Comparison of ENCODE assay signal across 1 cellular context in the genomic region with DNA sequence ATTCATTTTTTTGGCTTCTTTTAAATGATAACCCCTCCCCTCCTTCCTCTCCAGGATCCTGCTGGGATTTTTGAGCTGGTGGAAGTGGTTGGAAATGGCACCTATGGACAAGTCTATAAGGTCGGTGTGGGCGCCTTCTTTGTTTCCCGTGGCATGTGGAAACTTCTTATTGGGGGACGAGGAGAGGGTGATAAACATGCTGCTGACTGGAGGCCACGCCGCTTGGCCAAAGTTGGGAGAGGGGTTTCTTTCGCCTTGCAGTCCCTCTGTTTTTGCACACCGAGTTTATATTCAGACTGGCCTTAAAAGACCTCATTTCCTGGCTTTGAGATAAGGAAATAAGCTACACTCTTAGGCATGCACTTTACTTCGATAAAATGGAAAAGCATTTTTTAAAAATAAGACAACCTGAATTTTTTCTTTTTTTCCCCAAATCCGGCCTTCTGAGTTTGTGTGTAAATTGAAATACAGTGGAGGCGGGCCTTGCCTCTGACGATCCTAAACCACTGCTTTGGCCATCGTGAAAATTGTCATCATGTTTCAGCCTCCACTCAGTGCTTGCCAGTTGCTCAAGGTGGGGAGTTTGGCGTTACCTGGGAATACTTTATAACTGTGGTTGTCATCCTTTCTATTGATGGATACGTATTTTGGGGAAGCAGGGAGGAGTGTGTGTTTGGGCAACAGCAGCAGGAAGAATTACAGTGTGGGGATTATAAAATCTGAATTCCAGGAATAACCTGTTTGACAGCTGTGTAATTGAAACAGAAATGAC.
A peak's percentile ranks its signal among the peaks of the same experiment; 100 is the strongest.
TF ChIP-seq lines count a peak whose summit lies in the region.

No MANE protein-coding gene starts in this region.

TF ChIP-seq in K562, 482 proteins besides CTCF, POLR2A, EP300 and RAD21 (continued from another document and continues in another):
- TF ChIP-seq, protein P1, sequence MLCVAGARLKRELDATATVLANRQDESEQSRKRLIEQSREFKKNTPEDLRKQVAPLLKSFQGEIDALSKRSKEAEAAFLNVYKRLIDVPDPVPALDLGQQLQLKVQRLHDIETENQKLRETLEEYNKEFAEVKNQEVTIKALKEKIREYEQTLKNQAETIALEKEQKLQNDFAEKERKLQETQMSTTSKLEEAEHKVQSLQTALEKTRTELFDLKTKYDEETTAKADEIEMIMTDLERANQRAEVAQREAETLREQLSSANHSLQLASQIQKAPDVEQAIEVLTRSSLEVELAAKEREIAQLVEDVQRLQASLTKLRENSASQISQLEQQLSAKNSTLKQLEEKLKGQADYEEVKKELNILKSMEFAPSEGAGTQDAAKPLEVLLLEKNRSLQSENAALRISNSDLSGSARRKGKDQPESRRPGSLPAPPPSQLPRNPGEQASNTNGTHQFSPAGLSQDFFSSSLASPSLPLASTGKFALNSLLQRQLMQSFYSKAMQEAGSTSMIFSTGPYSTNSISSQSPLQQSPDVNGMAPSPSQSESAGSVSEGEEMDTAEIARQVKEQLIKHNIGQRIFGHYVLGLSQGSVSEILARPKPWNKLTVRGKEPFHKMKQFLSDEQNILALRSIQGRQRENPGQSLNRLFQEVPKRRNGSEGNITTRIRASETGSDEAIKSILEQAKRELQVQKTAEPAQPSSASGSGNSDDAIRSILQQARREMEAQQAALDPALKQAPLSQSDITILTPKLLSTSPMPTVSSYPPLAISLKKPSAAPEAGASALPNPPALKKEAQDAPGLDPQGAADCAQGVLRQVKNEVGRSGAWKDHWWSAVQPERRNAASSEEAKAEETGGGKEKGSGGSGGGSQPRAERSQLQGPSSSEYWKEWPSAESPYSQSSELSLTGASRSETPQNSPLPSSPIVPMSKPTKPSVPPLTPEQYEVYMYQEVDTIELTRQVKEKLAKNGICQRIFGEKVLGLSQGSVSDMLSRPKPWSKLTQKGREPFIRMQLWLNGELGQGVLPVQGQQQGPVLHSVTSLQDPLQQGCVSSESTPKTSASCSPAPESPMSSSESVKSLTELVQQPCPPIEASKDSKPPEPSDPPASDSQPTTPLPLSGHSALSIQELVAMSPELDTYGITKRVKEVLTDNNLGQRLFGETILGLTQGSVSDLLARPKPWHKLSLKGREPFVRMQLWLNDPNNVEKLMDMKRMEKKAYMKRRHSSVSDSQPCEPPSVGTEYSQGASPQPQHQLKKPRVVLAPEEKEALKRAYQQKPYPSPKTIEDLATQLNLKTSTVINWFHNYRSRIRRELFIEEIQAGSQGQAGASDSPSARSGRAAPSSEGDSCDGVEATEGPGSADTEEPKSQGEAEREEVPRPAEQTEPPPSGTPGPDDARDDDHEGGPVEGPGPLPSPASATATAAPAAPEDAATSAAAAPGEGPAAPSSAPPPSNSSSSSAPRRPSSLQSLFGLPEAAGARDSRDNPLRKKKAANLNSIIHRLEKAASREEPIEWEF (CRISPR knock-in tag; IDR thresholded peaks at IDR 0.05): no peak
- TF ChIP-seq PML (IDR thresholded peaks at IDR 0.05; ENCODE audit: low read length): peak; percentile 12; the same call in 1 of the 2 replicates
- TF ChIP-seq PHF20 (IDR thresholded peaks at IDR 0.05; ENCODE audit: partially characterized antibody): no peak
- peak; percentile 13; the same call in 1 of the 2 replicates for TF ChIP-seq MYC (IDR thresholded peaks at IDR 0.05; ENCODE audit: low read depth, low read length)
- no peak for TF ChIP-seq MYC (CRISPR knock-in tag; IDR thresholded peaks at IDR 0.05; ENCODE audit: borderline replicate concordance, low read depth)
- TF ChIP-seq, protein P2, sequence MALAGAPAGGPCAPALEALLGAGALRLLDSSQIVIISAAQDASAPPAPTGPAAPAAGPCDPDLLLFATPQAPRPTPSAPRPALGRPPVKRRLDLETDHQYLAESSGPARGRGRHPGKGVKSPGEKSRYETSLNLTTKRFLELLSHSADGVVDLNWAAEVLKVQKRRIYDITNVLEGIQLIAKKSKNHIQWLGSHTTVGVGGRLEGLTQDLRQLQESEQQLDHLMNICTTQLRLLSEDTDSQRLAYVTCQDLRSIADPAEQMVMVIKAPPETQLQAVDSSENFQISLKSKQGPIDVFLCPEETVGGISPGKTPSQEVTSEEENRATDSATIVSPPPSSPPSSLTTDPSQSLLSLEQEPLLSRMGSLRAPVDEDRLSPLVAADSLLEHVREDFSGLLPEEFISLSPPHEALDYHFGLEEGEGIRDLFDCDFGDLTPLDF (CRISPR knock-in tag; IDR thresholded peaks at IDR 0.05): no peak
- TF ChIP-seq ZSCAN29 (IDR thresholded peaks at IDR 0.05): peak; percentile 71; the same call in 1 of the 2 replicates
- TF ChIP-seq, protein P3, sequence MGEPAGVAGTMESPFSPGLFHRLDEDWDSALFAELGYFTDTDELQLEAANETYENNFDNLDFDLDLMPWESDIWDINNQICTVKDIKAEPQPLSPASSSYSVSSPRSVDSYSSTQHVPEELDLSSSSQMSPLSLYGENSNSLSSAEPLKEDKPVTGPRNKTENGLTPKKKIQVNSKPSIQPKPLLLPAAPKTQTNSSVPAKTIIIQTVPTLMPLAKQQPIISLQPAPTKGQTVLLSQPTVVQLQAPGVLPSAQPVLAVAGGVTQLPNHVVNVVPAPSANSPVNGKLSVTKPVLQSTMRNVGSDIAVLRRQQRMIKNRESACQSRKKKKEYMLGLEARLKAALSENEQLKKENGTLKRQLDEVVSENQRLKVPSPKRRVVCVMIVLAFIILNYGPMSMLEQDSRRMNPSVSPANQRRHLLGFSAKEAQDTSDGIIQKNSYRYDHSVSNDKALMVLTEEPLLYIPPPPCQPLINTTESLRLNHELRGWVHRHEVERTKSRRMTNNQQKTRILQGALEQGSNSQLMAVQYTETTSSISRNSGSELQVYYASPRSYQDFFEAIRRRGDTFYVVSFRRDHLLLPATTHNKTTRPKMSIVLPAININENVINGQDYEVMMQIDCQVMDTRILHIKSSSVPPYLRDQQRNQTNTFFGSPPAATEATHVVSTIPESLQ (CRISPR knock-in tag; IDR thresholded peaks at IDR 0.05): 0 out of 2 replicates have a peak, but pooled peaks have one; percentile 30
- TF ChIP-seq, protein P4, sequence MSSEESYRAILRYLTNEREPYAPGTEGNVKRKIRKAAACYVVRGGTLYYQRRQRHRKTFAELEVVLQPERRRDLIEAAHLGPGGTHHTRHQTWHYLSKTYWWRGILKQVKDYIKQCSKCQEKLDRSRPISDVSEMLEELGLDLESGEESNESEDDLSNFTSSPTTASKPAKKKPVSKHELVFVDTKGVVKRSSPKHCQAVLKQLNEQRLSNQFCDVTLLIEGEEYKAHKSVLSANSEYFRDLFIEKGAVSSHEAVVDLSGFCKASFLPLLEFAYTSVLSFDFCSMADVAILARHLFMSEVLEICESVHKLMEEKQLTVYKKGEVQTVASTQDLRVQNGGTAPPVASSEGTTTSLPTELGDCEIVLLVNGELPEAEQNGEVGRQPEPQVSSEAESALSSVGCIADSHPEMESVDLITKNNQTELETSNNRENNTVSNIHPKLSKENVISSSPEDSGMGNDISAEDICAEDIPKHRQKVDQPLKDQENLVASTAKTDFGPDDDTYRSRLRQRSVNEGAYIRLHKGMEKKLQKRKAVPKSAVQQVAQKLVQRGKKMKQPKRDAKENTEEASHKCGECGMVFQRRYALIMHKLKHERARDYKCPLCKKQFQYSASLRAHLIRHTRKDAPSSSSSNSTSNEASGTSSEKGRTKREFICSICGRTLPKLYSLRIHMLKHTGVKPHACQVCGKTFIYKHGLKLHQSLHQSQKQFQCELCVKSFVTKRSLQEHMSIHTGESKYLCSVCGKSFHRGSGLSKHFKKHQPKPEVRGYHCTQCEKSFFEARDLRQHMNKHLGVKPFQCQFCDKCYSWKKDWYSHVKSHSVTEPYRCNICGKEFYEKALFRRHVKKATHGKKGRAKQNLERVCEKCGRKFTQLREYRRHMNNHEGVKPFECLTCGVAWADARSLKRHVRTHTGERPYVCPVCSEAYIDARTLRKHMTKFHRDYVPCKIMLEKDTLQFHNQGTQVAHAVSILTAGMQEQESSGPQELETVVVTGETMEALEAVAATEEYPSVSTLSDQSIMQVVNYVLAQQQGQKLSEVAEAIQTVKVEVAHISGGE (CRISPR knock-in tag; IDR thresholded peaks at IDR 0.05): no peak
- TF ChIP-seq, protein P5, sequence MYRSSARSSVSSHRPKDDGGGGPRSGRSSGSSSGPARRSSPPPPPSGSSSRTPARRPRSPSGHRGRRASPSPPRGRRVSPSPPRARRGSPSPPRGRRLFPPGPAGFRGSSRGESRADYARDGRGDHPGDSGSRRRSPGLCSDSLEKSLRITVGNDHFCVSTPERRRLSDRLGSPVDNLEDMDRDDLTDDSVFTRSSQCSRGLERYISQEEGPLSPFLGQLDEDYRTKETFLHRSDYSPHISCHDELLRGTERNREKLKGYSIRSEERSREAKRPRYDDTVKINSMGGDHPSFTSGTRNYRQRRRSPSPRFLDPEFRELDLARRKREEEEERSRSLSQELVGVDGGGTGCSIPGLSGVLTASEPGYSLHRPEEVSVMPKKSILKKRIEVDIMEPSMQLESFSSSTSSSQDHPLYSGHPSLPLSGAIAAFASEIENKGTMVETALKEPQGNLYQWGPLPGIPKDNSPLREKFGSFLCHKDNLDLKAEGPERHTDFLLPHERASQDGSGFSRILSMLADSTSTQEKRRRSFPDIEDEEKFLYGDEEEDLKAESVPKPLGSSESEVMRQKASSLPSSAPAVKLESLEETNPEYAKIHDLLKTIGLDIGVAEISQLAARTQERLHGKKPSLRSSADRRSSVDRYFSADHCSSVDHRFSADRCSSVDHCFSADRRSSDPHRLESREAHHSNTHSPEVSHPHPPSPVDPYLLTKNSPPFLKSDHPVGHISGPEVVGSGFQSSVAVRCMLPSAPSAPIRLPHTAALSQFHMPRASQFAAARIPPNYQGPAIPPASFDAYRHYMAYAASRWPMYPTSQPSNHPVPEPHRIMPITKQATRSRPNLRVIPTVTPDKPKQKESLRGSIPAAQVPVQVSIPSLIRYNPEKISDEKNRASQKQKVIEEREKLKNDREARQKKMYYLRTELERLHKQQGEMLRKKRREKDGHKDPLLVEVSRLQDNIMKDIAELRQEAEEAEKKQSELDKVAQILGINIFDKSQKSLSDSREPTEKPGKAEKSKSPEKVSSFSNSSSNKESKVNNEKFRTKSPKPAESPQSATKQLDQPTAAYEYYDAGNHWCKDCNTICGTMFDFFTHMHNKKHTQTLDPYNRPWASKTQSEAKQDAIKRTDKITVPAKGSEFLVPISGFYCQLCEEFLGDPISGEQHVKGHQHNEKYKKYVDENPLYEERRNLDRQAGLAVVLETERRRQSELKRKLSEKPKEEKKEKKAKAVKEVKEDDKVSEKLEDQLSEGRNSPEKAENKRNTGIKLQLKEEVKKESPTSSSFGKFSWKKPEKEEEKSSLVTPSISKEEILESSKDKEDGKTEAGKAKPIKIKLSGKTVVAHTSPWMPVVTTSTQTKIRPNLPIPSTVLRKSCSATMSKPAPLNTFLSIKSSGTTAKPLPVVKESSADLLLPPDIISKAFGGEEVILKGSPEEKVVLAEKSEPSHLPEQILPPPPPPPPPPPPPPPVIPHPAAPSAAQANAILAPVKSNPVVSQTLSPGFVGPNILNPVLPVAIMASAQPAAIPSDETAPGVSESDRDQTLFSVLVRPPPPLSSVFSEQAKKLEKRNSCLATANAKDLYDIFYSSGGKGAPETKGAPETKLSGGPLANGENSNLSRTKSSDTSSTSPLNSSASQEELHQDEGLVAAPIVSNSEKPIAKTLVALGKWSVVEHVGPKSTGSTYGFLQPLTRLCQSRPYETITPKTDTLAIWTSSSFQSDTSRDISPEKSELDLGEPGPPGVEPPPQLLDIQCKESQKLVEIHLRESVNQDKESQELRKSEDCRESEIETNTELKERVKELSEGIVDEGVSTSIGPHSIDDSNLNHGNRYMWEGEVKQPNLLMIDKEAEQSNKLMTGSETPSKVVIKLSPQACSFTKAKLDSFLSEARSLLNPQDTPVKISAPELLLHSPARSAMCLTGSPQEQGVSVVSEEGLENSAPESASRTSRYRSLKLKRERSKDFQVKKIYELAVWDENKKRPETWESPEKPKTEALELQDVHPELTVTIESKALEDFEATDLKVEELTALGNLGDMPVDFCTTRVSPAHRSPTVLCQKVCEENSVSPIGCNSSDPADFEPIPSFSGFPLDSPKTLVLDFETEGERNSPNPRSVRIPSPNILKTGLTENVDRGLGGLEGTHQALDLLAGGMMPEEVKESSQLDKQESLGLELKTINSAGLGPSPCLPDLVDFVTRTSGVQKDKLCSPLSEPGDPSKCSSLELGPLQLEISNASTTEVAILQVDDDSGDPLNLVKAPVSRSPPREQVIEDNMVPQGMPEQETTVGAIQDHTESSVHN (IDR thresholded peaks at IDR 0.05; ENCODE audit: borderline replicate concordance in 1 of 2, low read depth in 1 of 2): no peak
- 0 out of 2 replicates have a peak, but pooled peaks have one; percentile 25 for TF ChIP-seq CREM (IDR thresholded peaks at IDR 0.05; ENCODE audit: low read depth)
- TF ChIP-seq, protein P6, sequence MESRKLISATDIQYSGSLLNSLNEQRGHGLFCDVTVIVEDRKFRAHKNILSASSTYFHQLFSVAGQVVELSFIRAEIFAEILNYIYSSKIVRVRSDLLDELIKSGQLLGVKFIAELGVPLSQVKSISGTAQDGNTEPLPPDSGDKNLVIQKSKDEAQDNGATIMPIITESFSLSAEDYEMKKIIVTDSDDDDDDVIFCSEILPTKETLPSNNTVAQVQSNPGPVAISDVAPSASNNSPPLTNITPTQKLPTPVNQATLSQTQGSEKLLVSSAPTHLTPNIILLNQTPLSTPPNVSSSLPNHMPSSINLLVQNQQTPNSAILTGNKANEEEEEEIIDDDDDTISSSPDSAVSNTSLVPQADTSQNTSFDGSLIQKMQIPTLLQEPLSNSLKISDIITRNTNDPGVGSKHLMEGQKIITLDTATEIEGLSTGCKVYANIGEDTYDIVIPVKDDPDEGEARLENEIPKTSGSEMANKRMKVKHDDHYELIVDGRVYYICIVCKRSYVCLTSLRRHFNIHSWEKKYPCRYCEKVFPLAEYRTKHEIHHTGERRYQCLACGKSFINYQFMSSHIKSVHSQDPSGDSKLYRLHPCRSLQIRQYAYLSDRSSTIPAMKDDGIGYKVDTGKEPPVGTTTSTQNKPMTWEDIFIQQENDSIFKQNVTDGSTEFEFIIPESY (CRISPR knock-in tag; IDR thresholded peaks at IDR 0.05): no peak
- peak; percentile 8; the same call in 1 of the 2 replicates for TF ChIP-seq ZFX (CRISPR knock-in tag; IDR thresholded peaks at IDR 0.05)
- TF ChIP-seq NR1H2 (CRISPR knock-in tag; IDR thresholded peaks at IDR 0.05): peak; percentile 51; the same call in 1 of the 2 replicates
- TF ChIP-seq YY1 (IDR thresholded peaks at IDR 0.05; ENCODE audit: borderline replicate concordance in 1 of 3, control insufficient read depth in 1 of 3, extremely low read depth in 1 of 3, insufficient read depth in 3 of 3, insufficient read length in 1 of 3, insufficient replicate concordance in 2 of 3, low read depth in 1 of 3, low read length in 2 of 3): peak in 1 of 3 experiments; percentile 1
- no peak; the same call in 1 of the 2 replicates for TF ChIP-seq FOXP1 (CRISPR knock-in tag; IDR thresholded peaks at IDR 0.05)
- TF ChIP-seq SETDB1 (IDR thresholded peaks at IDR 0.05; ENCODE audit: low read length): no peak
- 0 out of 4 replicates have a peak, but pooled peaks of 1 of the 2 experiments have one; percentile 10 for TF ChIP-seq HDAC1 (IDR thresholded peaks at IDR 0.05)
